16 cellular contexts compared by ENCODE assay signal in genomic region chr15:32979710-32980109, GRCh38.
DNase-seq lines count a peak whose midpoint lies in the region; ATAC-seq and TF ChIP-seq lines count a peak whose summit lies in the region.
"Had no signal": no experiment of that assay in that cellular context is flagged by ENCODE, and none has a peak within 500 bp of the region (broad histone marks: within the 10 kb centered on the region; RNA-seq: fewer than 3 reads in every experiment).

No MANE protein-coding gene starts in this region.

- H3K9me2 ChIP-seq in SK-N-SH, result no peaks in the 10 kb centered on the region

- H3K79me2 ChIP-seq in SK-N-SH (ENCODE audit: insufficient read depth) (peaks cover 89% of the 10 kb centered on the region), mesendoderm (ENCODE audit: control insufficient read depth, insufficient read depth, low read length) (no peaks in the 10 kb centered on the region)
- H3K79me2 ChIP-seq: hepatocyte, parathyroid adenoma had no signal

- no peak for ATAC-seq in GM19324 (IDR thresholded peaks at IDR 0.05; ENCODE audit: low FRiP score, unreplicated experiment)
- ATAC-seq: HepG2, WTC11 had no signal

- no peak overlapping the region for H4K5ac ChIP-seq in mesendoderm (ENCODE audit: low read length)

- peaks cover 3 to 21% of the 10 kb centered on the region in 2 experiments for H3K36me3 ChIP-seq in SK-N-SH (replicated peaks in 1 of 2; ENCODE audit: control insufficient read depth in 1 of 2, insufficient read depth in 2 of 2, low read length in 1 of 2)
- no peaks in the 10 kb centered on the region for H3K36me3 ChIP-seq in skeletal muscle satellite cell (ENCODE audit: insufficient read depth, low read length)
- H3K36me3 ChIP-seq in mesendoderm (ENCODE audit: control insufficient read depth, insufficient read depth, low read length), result no peaks in the 10 kb centered on the region

- H3K4me1 ChIP-seq in SK-N-SH (ENCODE audit: control insufficient read depth in 1 of 2, insufficient read depth in 2 of 2, low read depth in 1 of 2, low read length in 1 of 2), result peaks cover 0 to 10% of the 10 kb centered on the region in 2 experiments; a peak in 3 of 4 replicates
- H3K4me1 ChIP-seq in skeletal muscle satellite cell (ENCODE audit: control insufficient read depth, insufficient read depth, low read length), result peaks cover 20% of the 10 kb centered on the region
- H3K4me1 ChIP-seq in mesendoderm (ENCODE audit: control insufficient read depth, low read depth, low read length), result no peaks in the 10 kb centered on the region
- H3K4me1 ChIP-seq: parathyroid adenoma had no signal

- H4K20me1 ChIP-seq in SK-N-SH (ENCODE audit: insufficient read depth), result peaks cover 5% of the 10 kb centered on the region; the same call in 1 of the 2 replicates

- DNase-seq in H4 (ENCODE audit: low spot score) (peak; percentile 30), SK-N-SH (no peak), fibroblast of mammary gland (ENCODE audit: low read depth) (peak; percentile 93), mesendoderm (no peak)
- no peak for DNase-seq in activated naive CD4-positive, alpha-beta T cell treated with anti-CD3 and anti-CD28 coated beads, Interleukin-2, amount 50 U/mL, for 16 hours
- DNase-seq: dorsolateral prefrontal cortex; NCI-H1417 treated with DMSO at 0.1 percent for 48 hours; NCI-H524 treated with DMSO at 0.1 percent for 48 hours; stimulated activated CD8-positive, alpha-beta memory T cell treated with anti-CD3 and anti-CD28 coated beads, Interleukin-4, amount 100 ng/mL, for 48 hours had no signal

- no peak for TF ChIP-seq RAD21 in SK-N-SH (IDR thresholded peaks at IDR 0.05; ENCODE audit: low read length)

- no peak overlapping the region for H2BK15ac ChIP-seq in mesendoderm (replicated peaks; ENCODE audit: low read depth)

- TF ChIP-seq CTCF in SK-N-SH (IDR thresholded peaks at IDR 0.05), result no peak
- TF ChIP-seq CTCF in fibroblast of mammary gland (conservative IDR thresholded peaks at IDR 0.05; ENCODE audit: control insufficient read depth, insufficient read depth, low read depth, low read length), result no peak

- H3K27ac ChIP-seq in SK-N-SH (ENCODE audit: low read depth in 2 of 2, low read length in 1 of 2) (peak overlapping the region; percentile 54 to 96; a peak in 3 of 4 replicates), mesendoderm (ENCODE audit: low read depth, low read length) (no peak overlapping the region)
- H3K27ac ChIP-seq: dorsolateral prefrontal cortex, hepatocyte, parathyroid adenoma had no signal

- TF ChIP-seq EP300 in SK-N-SH (IDR thresholded peaks at IDR 0.05; ENCODE audit: borderline replicate concordance in 1 of 2, low read depth in 1 of 2, low read length in 1 of 2), result peak; percentile 14 to 79; a peak in 2 of 4 replicates

- no peak overlapping the region for H3K18ac ChIP-seq in mesendoderm (ENCODE audit: low read length)

- no peak overlapping the region for H3K23ac ChIP-seq in mesendoderm (ENCODE audit: low read length)

- H2BK5ac ChIP-seq in mesendoderm (ENCODE audit: low read length), result no peak overlapping the region

- H3K4me2 ChIP-seq in SK-N-SH (peak overlapping the region; percentile 27; the same call in 1 of the 2 replicates), skeletal muscle satellite cell (ENCODE audit: low read length) (peak overlapping the region; percentile 5), mesendoderm (ENCODE audit: low read length) (no peak overlapping the region)
- H3K4me2 ChIP-seq: hepatocyte had no signal

- H2AFZ ChIP-seq in SK-N-SH (ENCODE audit: low read depth), result no peak overlapping the region
- H2AFZ ChIP-seq: hepatocyte, parathyroid adenoma had no signal

- H3K79me1 ChIP-seq in mesendoderm (ENCODE audit: low read length), result no peaks in the 10 kb centered on the region

- H4K8ac ChIP-seq in mesendoderm (ENCODE audit: low read depth, low read length), result no peak overlapping the region

- H3F3A ChIP-seq in SK-N-SH (replicated peaks; ENCODE audit: insufficient read depth), result peaks cover 62% of the 10 kb centered on the region

- H2AK5ac ChIP-seq in mesendoderm (ENCODE audit: low read length), result no peak overlapping the region

- CTCF ChIA-PET in SK-N-SH (lab: Yijun Ruan, JAX), result interaction anchor here (1.3 to 2.3 kb wide), 5 partner anchors 10 to 722 kb away, joined by 3 to 7 read pairs (median 3); no protein-coding TSS in a partner anchor

- H3K9me3 ChIP-seq in SK-N-SH (no peaks in the 10 kb centered on the region), skeletal muscle satellite cell (replicated peaks; ENCODE audit: low read length) (no peaks in the 10 kb centered on the region)

- 19% methylated on average over 3 of the region's 3 CpGs for WGBS in SK-N-SH (ENCODE audit: low lambda C conversion rate)
- WGBS in mesendoderm (ENCODE audit: extremely low coverage, insufficient coverage, low lambda C conversion rate), result no CpG with 5 or more reads among the region's 3 CpGs

- no peaks in the 10 kb centered on the region for H3K27me3 ChIP-seq in SK-N-SH (ENCODE audit: insufficient read depth)
- no peaks in the 10 kb centered on the region for H3K27me3 ChIP-seq in skeletal muscle satellite cell (ENCODE audit: control insufficient read depth, insufficient read depth, low read length)
- no peaks in the 10 kb centered on the region for H3K27me3 ChIP-seq in mesendoderm (ENCODE audit: insufficient read depth, low read length, poor library complexity)
- H3K27me3 ChIP-seq: dorsolateral prefrontal cortex had no signal

- POLR2A ChIA-PET in SK-N-SH (lab: Yijun Ruan, JAX), result no interaction called here

- no peak overlapping the region for H3K4ac ChIP-seq in mesendoderm (ENCODE audit: low read depth, low read length)

- no peak overlapping the region for H2BK120ac ChIP-seq in mesendoderm (ENCODE audit: low read depth, low read length)

- H3K4me3 ChIP-seq in SK-N-SH (ENCODE audit: low read depth in 2 of 2, low read length in 1 of 2) (no peak overlapping the region), fibroblast of mammary gland (ENCODE audit: control insufficient read depth, low read depth, low read length) (no peak overlapping the region), skeletal muscle satellite cell (ENCODE audit: low read length) (no peak overlapping the region), mesendoderm (ENCODE audit: low read length) (no peak overlapping the region)
- H3K4me3 ChIP-seq: dorsolateral prefrontal cortex, hepatocyte, lung had no signal

- peak overlapping the region; percentile 68 for H3K9ac ChIP-seq in SK-N-SH
- H3K9ac ChIP-seq in skeletal muscle satellite cell (ENCODE audit: low read depth, low read length), result peak overlapping the region; percentile 55
- no peak overlapping the region for H3K9ac ChIP-seq in mesendoderm (ENCODE audit: low read length)
- H3K9ac ChIP-seq: parathyroid adenoma had no signal

- no peak overlapping the region for H3K56ac ChIP-seq in mesendoderm (ENCODE audit: low read length)

TF ChIP-seq in SK-N-SH, 30 proteins besides CTCF, POLR2A, EP300 and RAD21 (continues in another document):
- TF ChIP-seq MEF2A (IDR thresholded peaks at IDR 0.05; ENCODE audit: borderline replicate concordance, low read depth) (no peak), GATA2 (CRISPR knock-in tag; IDR thresholded peaks at IDR 0.05) (no peak), SMC3 (IDR thresholded peaks at IDR 0.05; ENCODE audit: low read depth, low read length) (no peak), FOSL2 (IDR thresholded peaks at IDR 0.05; ENCODE audit: borderline replicate concordance, low read depth) (peak; percentile 58; the same call in 1 of the 2 replicates), YY1 (IDR thresholded peaks at IDR 0.05; ENCODE audit: low read depth) (no peak; the same call in 1 of the 2 replicates), FOXJ3 (CRISPR knock-in tag; IDR thresholded peaks at IDR 0.05) (no peak), GABPA (IDR thresholded peaks at IDR 0.05; ENCODE audit: low read depth) (no peak), NFIC (IDR thresholded peaks at IDR 0.05; ENCODE audit: borderline replicate concordance) (peak; percentile 50; the same call in 1 of the 2 replicates), TCF12 (IDR thresholded peaks at IDR 0.05) (peak; percentile 90), ELF1 (IDR thresholded peaks at IDR 0.05) (no peak), REST (IDR thresholded peaks at IDR 0.05; ENCODE audit: low read depth, low read length) (no peak), TEAD4 (IDR thresholded peaks at IDR 0.05; ENCODE audit: borderline replicate concordance, insufficient read depth) (no peak)
- TF ChIP-seq, protein P1, sequence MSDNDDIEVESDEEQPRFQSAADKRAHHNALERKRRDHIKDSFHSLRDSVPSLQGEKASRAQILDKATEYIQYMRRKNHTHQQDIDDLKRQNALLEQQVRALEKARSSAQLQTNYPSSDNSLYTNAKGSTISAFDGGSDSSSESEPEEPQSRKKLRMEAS (IDR thresholded peaks at IDR 0.05; ENCODE audit: low read depth), result peak; percentile 49

Comparison
In these comparisons a context has a peak if more than half of its experiments do, and no peak if none do; other contexts are left out.
1. DNase-seq: peak in H4 (single experiment) and fibroblast of mammary gland (single experiment); none in SK-N-SH (single experiment), activated naive CD4-positive, alpha-beta T cell treated with anti-CD3 and anti-CD28 coated beads, Interleukin-2, amount 50 U/mL, for 16 hours (single experiment) and mesendoderm (single experiment).